8 cellular contexts compared by ENCODE assay signal in genomic region chr9:38227061-38227540, GRCh38.
DNase-seq lines count a peak whose midpoint lies in the region; ATAC-seq and TF ChIP-seq lines count a peak whose summit lies in the region.

No MANE protein-coding gene starts in this region.

- DNase-seq in GM13976 (ENCODE audit: low spot score), result peak; percentile 75
- DNase-seq in NCI-H748 treated with DMSO at 0.1 percent for 48 hours (lab: John Stamatoyannopoulos, UW), result peak; percentile 95
- peak; percentile 1 to 56 for DNase-seq in activated CD4-positive, alpha-beta T cell treated with anti-CD3 and anti-CD28 coated beads, Interleukin-2, amount 50 U/mL, for 24 hours (ENCODE audit: low read depth in 1 of 2, low spot score in 1 of 2)
- peak; percentile 8 for DNase-seq in effector CD4-positive, alpha-beta T cell
- peak; percentile 76 for DNase-seq in natural killer cell
- DNase-seq in transverse colon, result peak; percentile 21

- H3K27ac Mint-ChIP-seq in natural killer cell, result peak overlapping the region; percentile 48 to 81

- TF ChIP-seq CTCF in GM13976 (IDR thresholded peaks at IDR 0.05; ENCODE audit: borderline replicate concordance, control extremely low read depth, extremely low read depth, insufficient read depth, missing control alignments), result no peak
- TF ChIP-seq CTCF in natural killer cell (IDR thresholded peaks at IDR 0.05), result no peak
- TF ChIP-seq CTCF in transverse colon (IDR thresholded peaks at IDR 0.05), result no peak
- TF ChIP-seq CTCF in gastroesophageal sphincter (IDR thresholded peaks at IDR 0.05), result no peak

- TF ChIP-seq EP300 in transverse colon (IDR thresholded peaks at IDR 0.05; ENCODE audit: low read depth) (no peak), gastroesophageal sphincter (IDR thresholded peaks at IDR 0.05) (no peak)

- no peaks in the 10 kb centered on the region for H3K27me3 ChIP-seq in transverse colon
- peaks cover 24% of the 10 kb centered on the region for H3K27me3 ChIP-seq in gastroesophageal sphincter

- H3K9me3 ChIP-seq in transverse colon (no peaks in the 10 kb centered on the region), gastroesophageal sphincter (no peaks in the 10 kb centered on the region)

- H3K36me3 ChIP-seq in transverse colon, result no peaks in the 10 kb centered on the region
- no peaks in the 10 kb centered on the region for H3K36me3 ChIP-seq in gastroesophageal sphincter

- H3K9me3 Mint-ChIP-seq in natural killer cell, result peaks cover 0 to 2% of the 10 kb centered on the region in 2 donors

- H3K4me1 ChIP-seq in transverse colon, result peaks cover 0 to 13% (median 5%) of the 10 kb centered on the region in 4 donors
- H3K4me1 ChIP-seq in gastroesophageal sphincter, result peaks cover 0 to 14% (median 8%) of the 10 kb centered on the region in 3 donors

- peaks cover 28 to 46% of the 10 kb centered on the region in 2 donors for H3K4me1 Mint-ChIP-seq in natural killer cell

- TF ChIP-seq POLR2A in transverse colon (IDR thresholded peaks at IDR 0.05) (no peak), gastroesophageal sphincter (IDR thresholded peaks at IDR 0.05) (no peak)

- no peak overlapping the region for H3K4me3 ChIP-seq in transverse colon
- no peak overlapping the region for H3K4me3 ChIP-seq in gastroesophageal sphincter

- WGBS in transverse colon (ENCODE audit: low coverage in 1 of 2), 2 donors, result 0 to 10% methylated on average over 2 to 12 of the region's 12 CpGs
- 2 to 3% methylated on average over 6 of the region's 12 CpGs for whole genome bisulfite sequencing in gastroesophageal sphincter (ENCODE audit: low coverage in 1 of 2), 2 donors

- in situ Hi-C loops in GM13976 (cut with MboI; ENCODE audit: low sequenced_read_pairs, unreplicated experiment), result no loop called here
- in situ Hi-C loops in transverse colon (cut with MboI; ENCODE audit: low pct_ligation_motif_present in 1 of 4, low pct_unique_long_range_greater_than_20kb in 1 of 4, low sequenced_read_pairs in 3 of 4), result no loop called here

- intact Hi-C loops in natural killer cell (cut with micrococcal nuclease) (loop anchor here (2.0 to 10.0 kb wide), 2 partner anchors 66 to 132 kb away; no protein-coding TSS in a partner anchor), transverse colon (cut with DNase I; ENCODE audit: low total_unique reads) (no loop called here)

- H3K36me3 Mint-ChIP-seq in natural killer cell, result peaks cover 10% of the 10 kb centered on the region

- no peaks in the 10 kb centered on the region for H3K27me3 Mint-ChIP-seq in natural killer cell (ENCODE audit: low read depth in 2 of 2)

- H3K4me3 Mint-ChIP-seq in natural killer cell, result peak overlapping the region; percentile 89

- H3K27ac ChIP-seq in transverse colon (no peak overlapping the region), gastroesophageal sphincter (no peak overlapping the region)

- peak; percentile 57 for ATAC-seq in HG03442 (IDR thresholded peaks at IDR 0.05; ENCODE audit: unreplicated experiment)
- peak; percentile 85 to 88 (median 86) for ATAC-seq in natural killer cell
- no peak for ATAC-seq in gastroesophageal sphincter

Comparison
In these comparisons a context has a peak if more than half of its experiments do, and no peak if none do; other contexts are left out.
1. DNase-seq: peak in every context shown above with its lines; median percentile 95 in NCI-H748 treated with DMSO at 0.1 percent for 48 hours; 76 in natural killer cell; 75 in GM13976; 28 in activated CD4-positive, alpha-beta T cell treated with anti-CD3 and anti-CD28 coated beads, Interleukin-2, amount 50 U/mL, for 24 hours; 21 in transverse colon; 8 in effector CD4-positive, alpha-beta T cell.